Comparison of ENCODE assay signal across 8 cellular contexts in genomic region chr19:17079710-17080440, GRCh38. TPM values are rescaled to one million over a fixed set of nuclear protein-coding genes. Genes with fewer than 3 reads are reported as not detected.
DNase-seq lines count a peak whose midpoint lies in the region; ATAC-seq, FAIRE-seq and TF ChIP-seq lines count a peak whose summit lies in the region.

No MANE protein-coding gene starts in this region.

- peaks cover 91% of the 10 kb centered on the region for H3K79me2 ChIP-seq in mammary epithelial cell (ENCODE audit: insufficient read depth, low read length)

- dilution Hi-C loops in mammary epithelial cell (cut with HindIII; ENCODE audit: low sequenced_read_pairs) = loop anchor here (5.0 kb wide), 1 partner anchor 87 kb away; no protein-coding TSS in a partner anchor

- peak overlapping the region; percentile 28 for H2AFZ ChIP-seq in mammary epithelial cell (ENCODE audit: low read depth, low read length)

- no peaks in the 10 kb centered on the region for H3K27me3 ChIP-seq in mammary epithelial cell (ENCODE audit: insufficient read depth, low read length)

- H3K4me3 Mint-ChIP-seq in WTC11 = no peak overlapping the region

- H3K4me1 ChIP-seq in mammary epithelial cell (ENCODE audit: insufficient read depth, low read length) = peaks cover 18% of the 10 kb centered on the region

- intact Hi-C loops in mammary epithelial cell (cut with micrococcal nuclease) = loop anchor here (1.0 to 5.0 kb wide), 4 partner anchors 28 to 307 kb away; no protein-coding TSS in a partner anchor

- no peaks in the 10 kb centered on the region for H4K20me1 ChIP-seq in mammary epithelial cell (ENCODE audit: insufficient read depth, low read length)

- H3K4me3 ChIP-seq in mammary epithelial cell (replicated peaks in 1 of 3; ENCODE audit: insufficient read depth in 1 of 3, low read depth in 2 of 3, low read length in 3 of 3) = peak overlapping the region; percentile 29 to 56 (median 53)

- DNase-seq in WTC11 (ENCODE audit: low spot score) (no peak), mammary epithelial cell (peak; percentile 99), kidney tubule cell (ENCODE audit: low spot score) (peak; percentile 98), Kasumi-1 (lab: John Stamatoyannopoulos, UW) (no peak), D721Med (ENCODE audit: insufficient read length, low spot score) (no peak)
- peak; percentile 64 to 67 for DNase-seq in stimulated activated CD4-positive, alpha-beta T cell treated with anti-CD3 and anti-CD28 coated beads, Interleukin-15, amount 100 ng/mL, for 48 hours (ENCODE audit: low read depth in 2 of 2)

- H3K9me3 Mint-ChIP-seq in WTC11 = no peaks in the 10 kb centered on the region

- no peaks in the 10 kb centered on the region for H3K9me3 ChIP-seq in mammary epithelial cell (replicated peaks; ENCODE audit: insufficient read depth, low read length)

- POLR2A ChIA-PET in WTC11 (lab: Charles Lee) = interaction anchor here (0.5 kb wide), 1 partner anchor 121 kb away, joined by 3 read pairs; no protein-coding TSS in a partner anchor

- no peak for FAIRE-seq in D721Med (lab: Jason Lieb, UNC)

- peak overlapping the region; percentile 91 for H3K27ac ChIP-seq in mammary epithelial cell (ENCODE audit: insufficient read depth, low read depth, low read length)

- in situ Hi-C loops in mammary epithelial cell (cut with MboI; ENCODE audit: low sequenced_read_pairs in 2 of 2) = loop anchor here in 1 of 2 donors (5.0 to 10.0 kb wide), 2 partner anchors 82 to 305 kb away; no protein-coding TSS in a partner anchor

- peak overlapping the region; percentile 87 for H3K9ac ChIP-seq in mammary epithelial cell (ENCODE audit: insufficient read depth, low read length)

- peak overlapping the region; percentile 49; the same call in 1 of the 2 replicates for H3K27ac Mint-ChIP-seq in WTC11

- BruUV-seq in mammary epithelial cell (replicated peaks; lab: Mats Ljungman, UMichigan) = no TSS peak

- WGBS in mammary epithelial cell (ENCODE audit: low coverage, missing lambda C conversion rate) = 3% methylated on average over 25 of the region's 28 CpGs

- H3K36me3 Mint-ChIP-seq in WTC11 = no peaks in the 10 kb centered on the region

- H3K4me1 Mint-ChIP-seq in WTC11 = peaks cover 44% of the 10 kb centered on the region

- TF ChIP-seq CTCF in GM12874 (IDR thresholded peaks at IDR 0.05; ENCODE audit: insufficient read depth, low read depth, low read length) (peak; percentile 55; the same call in 1 of the 2 replicates), WTC11 (IDR thresholded peaks at IDR 0.05) (no peak), mammary epithelial cell (conservative IDR thresholded peaks at IDR 0.05 in 1 of 2, IDR thresholded peaks at IDR 0.05 in 1 of 2; ENCODE audit: extremely low read depth in 1 of 2, insufficient read depth in 1 of 2, low read depth in 1 of 2, low read length in 2 of 2) (peak; percentile 74 to 78), D721Med (IDR thresholded peaks at IDR 0.05; ENCODE audit: insufficient read depth, missing control alignments) (no peak)

- peaks cover 2% of the 10 kb centered on the region; the same call in 1 of the 2 replicates for H3K27me3 Mint-ChIP-seq in WTC11 (ENCODE audit: low read depth)

- CTCF ChIA-PET in WTC11 (lab: Charles Lee) (no interaction called here), mammary epithelial cell (lab: Charles Lee; ENCODE audit: low non-redundant PET) (no interaction called here)

- ATAC-seq in HG03571 (IDR thresholded peaks at IDR 0.05; ENCODE audit: unreplicated experiment) = peak; percentile 25
- no peak for ATAC-seq in WTC11

- no peaks in the 10 kb centered on the region for H3K36me3 ChIP-seq in mammary epithelial cell (ENCODE audit: insufficient read depth, low read length)

- H3K4me2 ChIP-seq in mammary epithelial cell (ENCODE audit: insufficient read depth, low read depth, low read length) = peak overlapping the region; percentile 94

TF ChIP-seq in WTC11, 78 proteins besides CTCF, POLR2A, EP300 and RAD21:
- TF ChIP-seq USF1 (CRISPR knock-in tag; IDR thresholded peaks at IDR 0.05) = no peak
- TF ChIP-seq, protein P1, sequence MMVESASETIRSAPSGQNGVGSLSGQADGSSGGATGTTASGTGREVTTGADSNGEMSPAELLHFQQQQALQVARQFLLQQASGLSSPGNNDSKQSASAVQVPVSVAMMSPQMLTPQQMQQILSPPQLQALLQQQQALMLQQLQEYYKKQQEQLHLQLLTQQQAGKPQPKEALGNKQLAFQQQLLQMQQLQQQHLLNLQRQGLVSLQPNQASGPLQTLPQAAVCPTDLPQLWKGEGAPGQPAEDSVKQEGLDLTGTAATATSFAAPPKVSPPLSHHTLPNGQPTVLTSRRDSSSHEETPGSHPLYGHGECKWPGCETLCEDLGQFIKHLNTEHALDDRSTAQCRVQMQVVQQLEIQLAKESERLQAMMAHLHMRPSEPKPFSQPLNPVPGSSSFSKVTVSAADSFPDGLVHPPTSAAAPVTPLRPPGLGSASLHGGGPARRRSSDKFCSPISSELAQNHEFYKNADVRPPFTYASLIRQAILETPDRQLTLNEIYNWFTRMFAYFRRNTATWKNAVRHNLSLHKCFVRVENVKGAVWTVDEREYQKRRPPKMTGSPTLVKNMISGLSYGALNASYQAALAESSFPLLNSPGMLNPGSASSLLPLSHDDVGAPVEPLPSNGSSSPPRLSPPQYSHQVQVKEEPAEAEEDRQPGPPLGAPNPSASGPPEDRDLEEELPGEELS (CRISPR knock-in tag; IDR thresholded peaks at IDR 0.05) = no peak
- no peak for TF ChIP-seq FOXP1 (CRISPR knock-in tag; IDR thresholded peaks at IDR 0.05; ENCODE audit: borderline replicate concordance)
- TF ChIP-seq, protein P2, sequence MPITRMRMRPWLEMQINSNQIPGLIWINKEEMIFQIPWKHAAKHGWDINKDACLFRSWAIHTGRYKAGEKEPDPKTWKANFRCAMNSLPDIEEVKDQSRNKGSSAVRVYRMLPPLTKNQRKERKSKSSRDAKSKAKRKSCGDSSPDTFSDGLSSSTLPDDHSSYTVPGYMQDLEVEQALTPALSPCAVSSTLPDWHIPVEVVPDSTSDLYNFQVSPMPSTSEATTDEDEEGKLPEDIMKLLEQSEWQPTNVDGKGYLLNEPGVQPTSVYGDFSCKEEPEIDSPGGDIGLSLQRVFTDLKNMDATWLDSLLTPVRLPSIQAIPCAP (CRISPR knock-in tag; IDR thresholded peaks at IDR 0.05) = no peak
- no peak for TF ChIP-seq ZBTB21 (CRISPR knock-in tag; IDR thresholded peaks at IDR 0.05; ENCODE audit: borderline replicate concordance)
- TF ChIP-seq GABPB1 (CRISPR knock-in tag; IDR thresholded peaks at IDR 0.05) = no peak
- TF ChIP-seq FOXJ3 (CRISPR knock-in tag; IDR thresholded peaks at IDR 0.05; ENCODE audit: borderline replicate concordance) = no peak
- TF ChIP-seq TCF7 (CRISPR knock-in tag; IDR thresholded peaks at IDR 0.05; ENCODE audit: low read depth) = no peak
- no peak for TF ChIP-seq ZNF317 (CRISPR knock-in tag; IDR thresholded peaks at IDR 0.05; ENCODE audit: borderline replicate concordance, low read depth)
- TF ChIP-seq, protein P3, sequence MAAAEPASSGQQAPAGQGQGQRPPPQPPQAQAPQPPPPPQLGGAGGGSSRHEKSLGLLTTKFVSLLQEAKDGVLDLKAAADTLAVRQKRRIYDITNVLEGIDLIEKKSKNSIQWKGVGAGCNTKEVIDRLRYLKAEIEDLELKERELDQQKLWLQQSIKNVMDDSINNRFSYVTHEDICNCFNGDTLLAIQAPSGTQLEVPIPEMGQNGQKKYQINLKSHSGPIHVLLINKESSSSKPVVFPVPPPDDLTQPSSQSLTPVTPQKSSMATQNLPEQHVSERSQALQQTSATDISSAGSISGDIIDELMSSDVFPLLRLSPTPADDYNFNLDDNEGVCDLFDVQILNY (CRISPR knock-in tag; IDR thresholded peaks at IDR 0.05) = no peak
- TF ChIP-seq NR3C1 (CRISPR knock-in tag; conservative IDR thresholded peaks at IDR 0.05; ENCODE audit: low read depth) = no peak

RNA-seq across cellular contexts. Expression of gene MYO9B, which starts 4.3 kb away (rescaled TPM):
- total RNA-seq in WTC11 (2021) = 70.3 to 94.3 TPM (median 73.4 TPM) in 3 replicates
- 10 to 100 TPM; 61.2 to 64.5 TPM for total RNA-seq in mammary epithelial cell
- polyA plus RNA-seq in mammary epithelial cell = 37.8 TPM
- 61.1 TPM for polyA minus RNA-seq in mammary epithelial cell

RNA-seq across cellular contexts. Expression of gene HAUS8, which starts 4.6 kb away (rescaled TPM):
- 27.9 to 29.9 TPM (median 29.7 TPM) in 3 replicates for total RNA-seq in WTC11 (2021)
- total RNA-seq in mammary epithelial cell = 10 to 100 TPM in 1 of 2 donors, 1 to 10 TPM in 1; 1.2 to 12.5 TPM
- polyA plus RNA-seq in mammary epithelial cell = 15.6 TPM
- polyA minus RNA-seq in mammary epithelial cell = 2.8 TPM

RNA-seq across cellular contexts. Expression of gene CPAMD8, which starts 53.3 kb away (rescaled TPM):
- total RNA-seq in WTC11 (2021) = 6.9 to 10.8 TPM (median 7.9 TPM) in 3 replicates
- total RNA-seq in mammary epithelial cell = 1 to 10 TPM; 1.2 to 3.5 TPM
- polyA plus RNA-seq in mammary epithelial cell = 1.8 TPM
- polyA minus RNA-seq in mammary epithelial cell = 11.2 TPM

Comparison
In these comparisons a context has a peak if more than half of its experiments do, and no peak if none do; other contexts are left out.
1. CTCF ChIP-seq: peak in GM12874 (single experiment) and mammary epithelial cell (2 of 2); none in WTC11 (single experiment) and D721Med (single experiment).
2. DNase-seq: peak in mammary epithelial cell (single experiment), kidney tubule cell (single experiment) and stimulated activated CD4-positive, alpha-beta T cell treated with anti-CD3 and anti-CD28 coated beads, Interleukin-15, amount 100 ng/mL, for 48 hours (2 of 2); none in WTC11 (single experiment), Kasumi-1 (0 of 2) and D721Med (single experiment).